1 cellular context compared by ENCODE assay signal in the genomic region with DNA sequence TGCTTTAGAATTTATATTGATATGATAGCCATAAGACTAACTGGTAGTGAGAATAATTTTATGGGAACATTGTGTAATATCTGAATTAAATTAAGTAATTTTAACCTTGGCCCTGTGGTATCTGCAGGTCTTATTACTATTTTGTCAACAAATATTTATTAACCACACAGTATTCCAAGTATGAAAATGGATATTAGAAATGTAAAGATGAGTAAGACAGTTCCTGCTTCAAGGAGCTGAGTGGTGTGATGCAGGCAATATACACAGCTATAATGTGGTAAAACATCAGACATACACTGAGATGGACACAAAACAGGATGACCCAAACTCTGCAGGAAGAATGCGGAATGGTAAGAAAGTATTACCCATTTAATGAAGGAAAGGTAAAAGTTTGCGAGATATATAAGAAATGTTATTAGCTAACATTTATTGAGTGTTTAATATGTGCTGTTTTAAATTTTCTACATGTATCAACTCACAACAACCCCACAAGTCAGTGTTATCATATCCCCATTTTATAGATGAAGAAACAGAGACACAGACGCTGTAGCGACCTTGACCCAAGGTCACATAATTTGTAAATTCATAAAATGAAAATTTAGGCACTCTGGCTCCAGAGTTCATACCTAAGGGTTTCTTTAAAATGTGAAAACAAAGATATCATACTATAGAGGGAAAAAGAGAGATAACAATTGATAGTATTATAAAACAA.
TF ChIP-seq lines count a peak whose summit lies in the region.

No MANE protein-coding gene starts in this region.

TF ChIP-seq in K562, 482 proteins besides CTCF, POLR2A, EP300 and RAD21:
- TF ChIP-seq ADNP (tag; IDR thresholded peaks at IDR 0.05) = 0 out of 2 replicates have a peak, but pooled peaks have one; percentile 21
- TF ChIP-seq SREBF2 (CRISPR knock-in tag; IDR thresholded peaks at IDR 0.05) = no peak
- peak; percentile 95 for TF ChIP-seq ESRRA (IDR thresholded peaks at IDR 0.05; ENCODE audit: borderline replicate concordance, low read depth)
- TF ChIP-seq RBM25 (IDR thresholded peaks at IDR 0.05; ENCODE audit: low read depth, low read length, severe bottlenecking) = peak; percentile 72
